In genomic region chr9:89491688-89492087, GRCh38 we compare ENCODE assay signal across 1 cellular context.
TF ChIP-seq lines count a peak whose summit lies in the region.

No MANE protein-coding gene starts in this region.

TF ChIP-seq in GM12878, 131 proteins besides CTCF, POLR2A, EP300 and RAD21 (continued from another document):
- TF ChIP-seq IRF4 (IDR thresholded peaks at IDR 0.05; ENCODE audit: low read depth, low read length) (no peak), RUNX3 (IDR thresholded peaks at IDR 0.05; ENCODE audit: low read length) (no peak), ATF3 (IDR thresholded peaks at IDR 0.05; ENCODE audit: borderline replicate concordance, extremely low read depth, low read depth, low read length) (no peak), BACH1 (IDR thresholded peaks at IDR 0.05; ENCODE audit: borderline replicate concordance) (no peak), SMC3 (IDR thresholded peaks at IDR 0.05; ENCODE audit: borderline replicate concordance, low read length) (no peak), SPI1 (IDR thresholded peaks at IDR 0.05; ENCODE audit: borderline replicate concordance, insufficient read depth, low read depth, low read length) (no peak), PRDM15 (CRISPR knock-in tag; IDR thresholded peaks at IDR 0.05) (no peak), FOS (IDR thresholded peaks at IDR 0.05; ENCODE audit: borderline replicate concordance, extremely low read depth, insufficient read length) (no peak), NR2C2 (IDR thresholded peaks at IDR 0.05; ENCODE audit: borderline replicate concordance, control insufficient read depth, insufficient read length, low read depth) (no peak), ESRRA (IDR thresholded peaks at IDR 0.05; ENCODE audit: low read length) (no peak), ATF2 (IDR thresholded peaks at IDR 0.05; ENCODE audit: low read length) (no peak), RBBP5 (conservative IDR thresholded peaks at IDR 0.05) (no peak)
